In the genomic region with DNA sequence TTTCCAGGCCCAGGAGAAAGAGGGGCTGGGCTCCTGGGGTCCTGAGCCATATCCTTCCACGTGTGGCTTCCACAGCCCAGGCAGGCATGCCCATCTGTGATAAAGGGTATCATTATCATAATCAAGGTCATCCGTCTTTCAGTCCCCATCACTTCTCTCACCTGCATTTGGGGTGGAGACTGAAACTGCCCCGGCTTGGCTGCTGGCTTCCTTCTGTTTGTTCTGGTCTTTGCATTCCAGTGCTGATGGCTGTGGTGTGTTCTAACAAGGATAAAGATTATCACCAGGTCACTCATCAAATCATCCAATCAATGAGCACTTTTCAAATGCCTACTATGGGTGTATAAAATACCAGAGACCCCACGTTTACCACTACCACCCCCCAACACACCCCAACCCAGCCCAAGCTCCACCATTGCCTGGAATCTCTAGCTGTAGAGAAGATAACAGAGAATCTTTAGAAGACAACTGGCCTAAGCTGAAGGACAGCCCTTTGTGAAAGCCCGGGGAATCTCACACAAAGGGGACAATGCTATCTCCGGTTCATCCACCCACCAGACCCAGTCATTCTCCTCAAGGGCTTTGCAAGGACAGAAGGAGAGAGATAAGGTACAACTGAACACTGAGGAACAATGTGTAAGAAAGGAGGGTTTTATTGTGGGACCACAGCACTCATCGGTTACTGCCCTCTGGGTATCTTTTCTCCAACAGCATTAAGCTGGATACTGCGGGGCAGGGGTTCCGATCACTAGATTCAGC, we compare ENCODE assay signal across 2 cellular contexts.
TF ChIP-seq lines count a peak whose summit lies in the region.

No MANE protein-coding gene starts in this region.

TF ChIP-seq in HepG2, 621 proteins besides CTCF, POLR2A, EP300 and RAD21:
- TF ChIP-seq ZNF839 (CRISPR knock-in tag; IDR thresholded peaks at IDR 0.05; ENCODE audit: borderline replicate concordance) (no peak), ZFP37 (CRISPR knock-in tag; IDR thresholded peaks at IDR 0.05; ENCODE audit: borderline replicate concordance) (no peak), PHB2 (IDR thresholded peaks at IDR 0.05; ENCODE audit: partially characterized antibody) (no peak), ZNF224 (CRISPR knock-in tag; IDR thresholded peaks at IDR 0.05) (no peak), ZNF781 (CRISPR knock-in tag; IDR thresholded peaks at IDR 0.05; ENCODE audit: borderline replicate concordance, not compliant biosample characterization) (no peak), IRF2 (CRISPR knock-in tag; IDR thresholded peaks at IDR 0.05) (no peak), ZNF780A (CRISPR knock-in tag; IDR thresholded peaks at IDR 0.05) (no peak), CREB3 (CRISPR knock-in tag; IDR thresholded peaks at IDR 0.05) (no peak), THAP9 (CRISPR knock-in tag; IDR thresholded peaks at IDR 0.05; ENCODE audit: borderline replicate concordance) (no peak), ZNF503 (CRISPR knock-in tag; IDR thresholded peaks at IDR 0.05) (no peak), ZFAT (CRISPR knock-in tag; conservative IDR thresholded peaks at IDR 0.05) (no peak), HOXD1 (CRISPR knock-in tag; IDR thresholded peaks at IDR 0.05) (no peak), ZNF343 (CRISPR knock-in tag; IDR thresholded peaks at IDR 0.05) (no peak), ZNF460 (CRISPR knock-in tag; IDR thresholded peaks at IDR 0.05; ENCODE audit: borderline replicate concordance) (no peak), ZNF556 (CRISPR knock-in tag; IDR thresholded peaks at IDR 0.05; ENCODE audit: borderline replicate concordance) (no peak), GLMP (CRISPR knock-in tag; IDR thresholded peaks at IDR 0.05; ENCODE audit: borderline replicate concordance) (no peak)
- TF ChIP-seq, protein P1, sequence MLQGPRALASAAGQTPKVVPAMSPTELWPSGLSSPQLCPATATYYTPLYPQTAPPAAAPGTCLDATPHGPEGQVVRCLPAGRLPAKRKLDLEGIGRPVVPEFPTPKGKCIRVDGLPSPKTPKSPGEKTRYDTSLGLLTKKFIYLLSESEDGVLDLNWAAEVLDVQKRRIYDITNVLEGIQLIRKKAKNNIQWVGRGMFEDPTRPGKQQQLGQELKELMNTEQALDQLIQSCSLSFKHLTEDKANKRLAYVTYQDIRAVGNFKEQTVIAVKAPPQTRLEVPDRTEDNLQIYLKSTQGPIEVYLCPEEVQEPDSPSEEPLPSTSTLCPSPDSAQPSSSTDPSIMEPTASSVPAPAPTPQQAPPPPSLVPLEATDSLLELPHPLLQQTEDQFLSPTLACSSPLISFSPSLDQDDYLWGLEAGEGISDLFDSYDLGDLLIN (CRISPR knock-in tag; IDR thresholded peaks at IDR 0.05; ENCODE audit: borderline replicate concordance), result no peak
TF ChIP-seq in HepG2: peak in this region for 0.

TF ChIP-seq in K562, 482 proteins besides CTCF, POLR2A, EP300 and RAD21 (continues in another document):
- TF ChIP-seq ARID1B (IDR thresholded peaks at IDR 0.05) (peak; percentile 40; the same call in 1 of the 2 replicates), ZBTB1 (CRISPR knock-in tag; IDR thresholded peaks at IDR 0.05; ENCODE audit: borderline replicate concordance, low read depth) (no peak), NCOA6 (IDR thresholded peaks at IDR 0.05) (no peak), HIVEP1 (CRISPR knock-in tag; IDR thresholded peaks at IDR 0.05) (no peak), ZNF695 (CRISPR knock-in tag; IDR thresholded peaks at IDR 0.05) (no peak), SOX6 (IDR thresholded peaks at IDR 0.05) (peak; percentile 84), JUNB (CRISPR knock-in tag; conservative IDR thresholded peaks at IDR 0.05) (no peak), PHF21A (IDR thresholded peaks at IDR 0.05; ENCODE audit: borderline replicate concordance, low read depth) (no peak), MAZ (CRISPR knock-in tag; conservative IDR thresholded peaks at IDR 0.05 in 1 of 2, IDR thresholded peaks at IDR 0.05 in 1 of 2) (no peak), ZC3H4 (CRISPR knock-in tag; IDR thresholded peaks at IDR 0.05; ENCODE audit: borderline replicate concordance) (no peak), CBFA2T3 (IDR thresholded peaks at IDR 0.05) (peak; percentile 67), TCF3 (CRISPR knock-in tag; IDR thresholded peaks at IDR 0.05) (peak; percentile 29; the same call in 1 of the 2 replicates), REST (CRISPR knock-in tag; IDR thresholded peaks at IDR 0.05; ENCODE audit: low read depth) (no peak), ZNF274 (IDR thresholded peaks at IDR 0.05; ENCODE audit: borderline replicate concordance, low read depth, low read length) (no peak), ETV5 (CRISPR knock-in tag; IDR thresholded peaks at IDR 0.05; ENCODE audit: low read depth) (no peak), PTBP1 (IDR thresholded peaks at IDR 0.05; ENCODE audit: low read depth, low read length) (no peak), HDAC1 (IDR thresholded peaks at IDR 0.05) (no peak), TCF15 (CRISPR knock-in tag; IDR thresholded peaks at IDR 0.05) (no peak), XRCC5 (IDR thresholded peaks at IDR 0.05; ENCODE audit: low read depth, low read length) (no peak), BRF2 (IDR thresholded peaks at IDR 0.05; ENCODE audit: borderline replicate concordance, insufficient read depth, insufficient read length) (no peak), JUN (IDR thresholded peaks at IDR 0.05; ENCODE audit: borderline replicate concordance, low read depth, low read length) (no peak), JUN (CRISPR knock-in tag; IDR thresholded peaks at IDR 0.05; ENCODE audit: borderline replicate concordance) (no peak), TEAD4 (IDR thresholded peaks at IDR 0.05; ENCODE audit: low read length) (peak; percentile 44; the same call in 1 of the 2 replicates), TEAD4 (CRISPR knock-in tag; IDR thresholded peaks at IDR 0.05; ENCODE audit: borderline replicate concordance) (no peak), RFX5 (IDR thresholded peaks at IDR 0.05; ENCODE audit: low read depth, low read length) (no peak), FOSL1 (tag; conservative IDR thresholded peaks at IDR 0.05) (no peak), POU5F1 (IDR thresholded peaks at IDR 0.05; ENCODE audit: borderline replicate concordance, low read depth, low read length, partially characterized antibody) (no peak), DPF2 (IDR thresholded peaks at IDR 0.05) (peak; percentile 33; the same call in 1 of the 2 replicates), GATAD2A (IDR thresholded peaks at IDR 0.05) (no peak), ZBTB43 (CRISPR knock-in tag; IDR thresholded peaks at IDR 0.05) (no peak), CREM (IDR thresholded peaks at IDR 0.05; ENCODE audit: low read depth) (0 out of 2 replicates have a peak, but pooled peaks have one; percentile 14), MXI1 (IDR thresholded peaks at IDR 0.05; ENCODE audit: low read depth, low read length) (no peak), ZNF785 (CRISPR knock-in tag; IDR thresholded peaks at IDR 0.05) (no peak), FOXO4 (CRISPR knock-in tag; IDR thresholded peaks at IDR 0.05) (no peak), MCM2 (IDR thresholded peaks at IDR 0.05; ENCODE audit: low read depth) (no peak), ESRRA (IDR thresholded peaks at IDR 0.05; ENCODE audit: borderline replicate concordance, low read depth) (peak; percentile 93), ZNF217 (CRISPR knock-in tag; IDR thresholded peaks at IDR 0.05) (no peak)
- TF ChIP-seq, protein P2, sequence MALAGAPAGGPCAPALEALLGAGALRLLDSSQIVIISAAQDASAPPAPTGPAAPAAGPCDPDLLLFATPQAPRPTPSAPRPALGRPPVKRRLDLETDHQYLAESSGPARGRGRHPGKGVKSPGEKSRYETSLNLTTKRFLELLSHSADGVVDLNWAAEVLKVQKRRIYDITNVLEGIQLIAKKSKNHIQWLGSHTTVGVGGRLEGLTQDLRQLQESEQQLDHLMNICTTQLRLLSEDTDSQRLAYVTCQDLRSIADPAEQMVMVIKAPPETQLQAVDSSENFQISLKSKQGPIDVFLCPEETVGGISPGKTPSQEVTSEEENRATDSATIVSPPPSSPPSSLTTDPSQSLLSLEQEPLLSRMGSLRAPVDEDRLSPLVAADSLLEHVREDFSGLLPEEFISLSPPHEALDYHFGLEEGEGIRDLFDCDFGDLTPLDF (CRISPR knock-in tag; IDR thresholded peaks at IDR 0.05), result no peak
- TF ChIP-seq, protein P3, sequence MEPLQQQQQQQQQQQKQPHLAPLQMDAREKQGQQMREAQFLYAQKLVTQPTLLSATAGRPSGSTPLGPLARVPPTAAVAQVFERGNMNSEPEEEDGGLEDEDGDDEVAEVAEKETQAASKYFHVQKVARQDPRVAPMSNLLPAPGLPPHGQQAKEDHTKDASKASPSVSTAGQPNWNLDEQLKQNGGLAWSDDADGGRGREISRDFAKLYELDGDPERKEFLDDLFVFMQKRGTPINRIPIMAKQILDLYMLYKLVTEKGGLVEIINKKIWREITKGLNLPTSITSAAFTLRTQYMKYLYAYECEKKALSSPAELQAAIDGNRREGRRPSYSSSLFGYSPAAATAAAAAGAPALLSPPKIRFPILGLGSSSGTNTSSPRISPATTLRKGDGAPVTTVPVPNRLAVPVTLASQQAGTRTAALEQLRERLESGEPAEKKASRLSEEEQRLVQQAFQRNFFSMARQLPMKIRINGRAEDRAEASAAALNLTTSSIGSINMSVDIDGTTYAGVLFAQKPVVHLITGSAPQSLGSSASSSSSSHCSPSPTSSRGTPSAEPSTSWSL (CRISPR knock-in tag; IDR thresholded peaks at IDR 0.05; ENCODE audit: borderline replicate concordance), result no peak
- TF ChIP-seq, protein P4, sequence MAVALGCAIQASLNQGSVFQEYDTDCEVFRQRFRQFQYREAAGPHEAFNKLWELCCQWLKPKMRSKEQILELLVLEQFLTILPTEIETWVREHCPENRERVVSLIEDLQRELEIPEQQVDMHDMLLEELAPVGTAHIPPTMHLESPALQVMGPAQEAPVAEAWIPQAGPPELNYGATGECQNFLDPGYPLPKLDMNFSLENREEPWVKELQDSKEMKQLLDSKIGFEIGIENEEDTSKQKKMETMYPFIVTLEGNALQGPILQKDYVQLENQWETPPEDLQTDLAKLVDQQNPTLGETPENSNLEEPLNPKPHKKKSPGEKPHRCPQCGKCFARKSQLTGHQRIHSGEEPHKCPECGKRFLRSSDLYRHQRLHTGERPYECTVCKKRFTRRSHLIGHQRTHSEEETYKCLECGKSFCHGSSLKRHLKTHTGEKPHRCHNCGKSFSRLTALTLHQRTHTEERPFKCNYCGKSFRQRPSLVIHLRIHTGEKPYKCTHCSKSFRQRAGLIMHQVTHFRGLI (CRISPR knock-in tag; IDR thresholded peaks at IDR 0.05), result no peak
